Comparison of ENCODE assay signal across 1 cellular context in the genomic region with DNA sequence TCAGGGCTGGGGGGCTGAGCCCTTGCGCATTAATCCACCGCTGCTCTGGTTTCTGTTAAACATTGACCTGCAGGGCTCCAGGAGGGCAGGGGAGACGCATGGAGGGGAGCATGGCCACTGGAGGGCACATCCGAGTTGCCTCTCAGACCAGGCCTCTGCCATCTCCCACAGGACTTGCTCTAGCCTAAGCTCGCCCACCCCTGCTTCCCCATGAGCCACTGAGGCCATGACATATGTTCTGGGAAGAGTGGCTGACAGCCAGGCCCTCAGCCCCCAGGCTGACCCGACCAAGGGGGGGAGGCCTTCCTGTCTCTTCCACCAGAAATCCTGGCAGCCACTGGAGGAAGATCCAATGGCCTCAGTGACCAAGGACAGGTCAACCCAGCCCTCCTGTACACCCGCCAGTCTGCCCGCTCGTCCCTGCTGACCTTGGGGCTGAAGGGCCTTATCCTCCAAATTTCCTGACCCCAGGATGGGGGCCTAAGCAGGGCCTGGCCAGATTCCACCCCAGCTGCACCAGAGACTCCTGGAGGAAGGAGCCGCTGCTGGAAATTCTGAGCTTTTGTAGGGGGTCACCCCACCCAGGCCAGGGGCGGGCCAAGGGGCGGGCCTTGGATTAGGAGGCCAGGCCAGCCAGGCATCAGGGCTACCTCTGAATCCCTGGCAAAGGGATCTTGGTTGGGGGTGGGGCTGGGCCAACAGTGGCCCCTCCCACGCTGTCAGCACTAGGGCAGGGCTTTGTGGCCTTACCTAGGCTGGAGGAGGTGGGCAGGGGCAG.
TF ChIP-seq lines count a peak whose summit lies in the region.

A gene with protein sequence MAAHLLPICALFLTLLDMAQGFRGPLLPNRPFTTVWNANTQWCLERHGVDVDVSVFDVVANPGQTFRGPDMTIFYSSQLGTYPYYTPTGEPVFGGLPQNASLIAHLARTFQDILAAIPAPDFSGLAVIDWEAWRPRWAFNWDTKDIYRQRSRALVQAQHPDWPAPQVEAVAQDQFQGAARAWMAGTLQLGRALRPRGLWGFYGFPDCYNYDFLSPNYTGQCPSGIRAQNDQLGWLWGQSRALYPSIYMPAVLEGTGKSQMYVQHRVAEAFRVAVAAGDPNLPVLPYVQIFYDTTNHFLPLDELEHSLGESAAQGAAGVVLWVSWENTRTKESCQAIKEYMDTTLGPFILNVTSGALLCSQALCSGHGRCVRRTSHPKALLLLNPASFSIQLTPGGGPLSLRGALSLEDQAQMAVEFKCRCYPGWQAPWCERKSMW (minus strand): TSS at position 537 of the 778 bp plus-strand sequence. CDS start 618 bp downstream, outside the sequence.

TF ChIP-seq in HepG2, 621 proteins besides CTCF, POLR2A, EP300 and RAD21 (continued from another document):
- TF ChIP-seq, protein P1, sequence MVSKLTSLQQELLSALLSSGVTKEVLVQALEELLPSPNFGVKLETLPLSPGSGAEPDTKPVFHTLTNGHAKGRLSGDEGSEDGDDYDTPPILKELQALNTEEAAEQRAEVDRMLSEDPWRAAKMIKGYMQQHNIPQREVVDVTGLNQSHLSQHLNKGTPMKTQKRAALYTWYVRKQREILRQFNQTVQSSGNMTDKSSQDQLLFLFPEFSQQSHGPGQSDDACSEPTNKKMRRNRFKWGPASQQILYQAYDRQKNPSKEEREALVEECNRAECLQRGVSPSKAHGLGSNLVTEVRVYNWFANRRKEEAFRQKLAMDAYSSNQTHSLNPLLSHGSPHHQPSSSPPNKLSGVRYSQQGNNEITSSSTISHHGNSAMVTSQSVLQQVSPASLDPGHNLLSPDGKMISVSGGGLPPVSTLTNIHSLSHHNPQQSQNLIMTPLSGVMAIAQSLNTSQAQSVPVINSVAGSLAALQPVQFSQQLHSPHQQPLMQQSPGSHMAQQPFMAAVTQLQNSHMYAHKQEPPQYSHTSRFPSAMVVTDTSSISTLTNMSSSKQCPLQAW (CRISPR knock-in tag; IDR thresholded peaks at IDR 0.05), result peak; percentile 75
- TF ChIP-seq HES4 (CRISPR knock-in tag; IDR thresholded peaks at IDR 0.05; ENCODE audit: borderline replicate concordance) (peak; percentile 80; the same call in 1 of the 2 replicates), ISL2 (CRISPR knock-in tag; IDR thresholded peaks at IDR 0.05) (peak; percentile 60; the same call in 1 of the 2 replicates), NR2F1 (CRISPR knock-in tag; IDR thresholded peaks at IDR 0.05) (no peak), GTF3A (CRISPR knock-in tag; conservative IDR thresholded peaks at IDR 0.05) (no peak), KDM5A (IDR thresholded peaks at IDR 0.05; ENCODE audit: borderline replicate concordance, low read length) (peak; percentile 20; the same call in 1 of the 2 replicates), SNAI1 (CRISPR knock-in tag; IDR thresholded peaks at IDR 0.05; ENCODE audit: borderline replicate concordance) (no peak), MATR3 (CRISPR knock-in tag; IDR thresholded peaks at IDR 0.05) (no peak), TCF7L2 (IDR thresholded peaks at IDR 0.05; ENCODE audit: low read depth, low read length) (no peak), THAP11 (CRISPR knock-in tag; IDR thresholded peaks at IDR 0.05) (peak; percentile 77), ZNF564 (CRISPR knock-in tag; IDR thresholded peaks at IDR 0.05) (peak; percentile 42), PHF20 (CRISPR knock-in tag; IDR thresholded peaks at IDR 0.05) (peak; percentile 58; the same call in 1 of the 2 replicates), RAD51 (IDR thresholded peaks at IDR 0.05; ENCODE audit: borderline replicate concordance) (no peak), ZNF615 (CRISPR knock-in tag; IDR thresholded peaks at IDR 0.05; ENCODE audit: borderline replicate concordance) (peak; percentile 91; the same call in 1 of the 2 replicates), ZNF629 (CRISPR knock-in tag; conservative IDR thresholded peaks at IDR 0.05) (no peak), KMT2B (CRISPR knock-in tag; IDR thresholded peaks at IDR 0.05) (0 out of 2 replicates have a peak, but pooled peaks have one; percentile 34)
- TF ChIP-seq, protein P2, sequence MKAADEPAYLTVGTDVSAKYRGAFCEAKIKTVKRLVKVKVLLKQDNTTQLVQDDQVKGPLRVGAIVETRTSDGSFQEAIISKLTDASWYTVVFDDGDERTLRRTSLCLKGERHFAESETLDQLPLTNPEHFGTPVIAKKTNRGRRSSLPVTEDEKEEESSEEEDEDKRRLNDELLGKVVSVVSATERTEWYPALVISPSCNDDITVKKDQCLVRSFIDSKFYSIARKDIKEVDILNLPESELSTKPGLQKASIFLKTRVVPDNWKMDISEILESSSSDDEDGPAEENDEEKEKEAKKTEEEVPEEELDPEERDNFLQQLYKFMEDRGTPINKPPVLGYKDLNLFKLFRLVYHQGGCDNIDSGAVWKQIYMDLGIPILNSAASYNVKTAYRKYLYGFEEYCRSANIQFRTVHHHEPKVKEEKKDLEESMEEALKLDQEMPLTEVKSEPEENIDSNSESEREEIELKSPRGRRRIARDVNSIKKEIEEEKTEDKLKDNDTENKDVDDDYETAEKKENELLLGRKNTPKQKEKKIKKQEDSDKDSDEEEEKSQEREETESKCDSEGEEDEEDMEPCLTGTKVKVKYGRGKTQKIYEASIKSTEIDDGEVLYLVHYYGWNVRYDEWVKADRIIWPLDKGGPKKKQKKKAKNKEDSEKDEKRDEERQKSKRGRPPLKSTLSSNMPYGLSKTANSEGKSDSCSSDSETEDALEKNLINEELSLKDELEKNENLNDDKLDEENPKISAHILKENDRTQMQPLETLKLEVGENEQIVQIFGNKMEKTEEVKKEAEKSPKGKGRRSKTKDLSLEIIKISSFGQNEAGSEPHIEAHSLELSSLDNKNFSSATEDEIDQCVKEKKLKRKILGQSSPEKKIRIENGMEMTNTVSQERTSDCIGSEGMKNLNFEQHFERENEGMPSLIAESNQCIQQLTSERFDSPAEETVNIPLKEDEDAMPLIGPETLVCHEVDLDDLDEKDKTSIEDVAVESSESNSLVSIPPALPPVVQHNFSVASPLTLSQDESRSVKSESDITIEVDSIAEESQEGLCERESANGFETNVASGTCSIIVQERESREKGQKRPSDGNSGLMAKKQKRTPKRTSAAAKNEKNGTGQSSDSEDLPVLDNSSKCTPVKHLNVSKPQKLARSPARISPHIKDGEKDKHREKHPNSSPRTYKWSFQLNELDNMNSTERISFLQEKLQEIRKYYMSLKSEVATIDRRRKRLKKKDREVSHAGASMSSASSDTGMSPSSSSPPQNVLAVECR (CRISPR knock-in tag; IDR thresholded peaks at IDR 0.05; ENCODE audit: borderline replicate concordance), result peak; percentile 76; the same call in 1 of the 2 replicates
- TF ChIP-seq, protein P3, sequence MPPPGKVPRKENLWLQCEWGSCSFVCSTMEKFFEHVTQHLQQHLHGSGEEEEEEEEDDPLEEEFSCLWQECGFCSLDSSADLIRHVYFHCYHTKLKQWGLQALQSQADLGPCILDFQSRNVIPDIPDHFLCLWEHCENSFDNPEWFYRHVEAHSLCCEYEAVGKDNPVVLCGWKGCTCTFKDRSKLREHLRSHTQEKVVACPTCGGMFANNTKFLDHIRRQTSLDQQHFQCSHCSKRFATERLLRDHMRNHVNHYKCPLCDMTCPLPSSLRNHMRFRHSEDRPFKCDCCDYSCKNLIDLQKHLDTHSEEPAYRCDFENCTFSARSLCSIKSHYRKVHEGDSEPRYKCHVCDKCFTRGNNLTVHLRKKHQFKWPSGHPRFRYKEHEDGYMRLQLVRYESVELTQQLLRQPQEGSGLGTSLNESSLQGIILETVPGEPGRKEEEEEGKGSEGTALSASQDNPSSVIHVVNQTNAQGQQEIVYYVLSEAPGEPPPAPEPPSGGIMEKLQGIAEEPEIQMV (CRISPR knock-in tag; IDR thresholded peaks at IDR 0.05; ENCODE audit: low read depth), result no peak
- TF ChIP-seq, protein P4, sequence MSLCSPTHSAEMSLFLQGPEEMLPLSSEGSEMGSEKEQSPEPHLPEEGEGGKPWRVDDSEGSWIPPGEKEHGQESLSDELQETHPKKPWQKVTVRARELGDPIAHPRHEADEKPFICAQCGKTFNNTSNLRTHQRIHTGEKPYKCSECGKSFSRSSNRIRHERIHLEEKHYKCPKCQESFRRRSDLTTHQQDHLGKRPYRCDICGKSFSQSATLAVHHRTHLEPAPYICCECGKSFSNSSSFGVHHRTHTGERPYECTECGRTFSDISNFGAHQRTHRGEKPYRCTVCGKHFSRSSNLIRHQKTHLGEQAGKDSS (CRISPR knock-in tag; IDR thresholded peaks at IDR 0.05; ENCODE audit: borderline replicate concordance, low read depth), result peak; percentile 59; the same call in 1 of the 2 replicates
